Comparison of ENCODE assay signal across 9 cellular contexts in the genomic region with DNA sequence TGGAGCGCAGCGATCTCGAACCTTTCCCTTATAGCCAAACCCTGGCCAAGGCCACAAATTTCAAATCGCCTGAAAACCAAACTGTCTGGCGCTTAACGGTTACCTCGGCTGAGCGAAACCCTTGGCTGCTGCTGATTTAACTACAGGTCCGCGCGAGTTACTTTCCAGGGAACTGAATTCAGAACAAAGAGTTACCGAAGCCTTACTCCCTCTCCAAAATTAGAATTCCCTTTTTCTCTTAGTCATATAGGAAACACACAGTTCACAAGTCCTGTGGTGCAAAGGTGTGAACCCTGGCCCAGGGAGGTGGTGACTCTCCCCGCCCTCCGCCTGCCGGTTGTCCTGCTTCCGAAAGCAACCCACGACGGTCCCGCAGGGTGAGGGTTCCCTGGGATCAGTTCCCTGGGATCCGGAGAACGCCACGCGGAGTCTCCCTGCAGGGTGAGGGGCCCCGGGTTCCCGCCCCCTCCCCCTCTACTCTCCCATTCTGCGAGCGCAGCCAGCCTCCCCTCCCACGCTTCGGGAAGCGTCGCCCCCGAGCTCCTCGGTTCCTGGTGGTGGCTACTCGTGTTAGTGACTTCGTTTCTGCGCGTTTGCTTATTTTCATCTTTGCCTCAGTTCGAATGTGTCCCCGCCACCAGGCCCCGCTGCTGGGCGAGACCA. TPM values are rescaled to one million over a fixed set of nuclear protein-coding genes. Genes with fewer than 3 reads are reported as not detected.
DNase-seq lines count a peak whose midpoint lies in the region; ATAC-seq and TF ChIP-seq lines count a peak whose summit lies in the region.
"Had no signal": no experiment of that assay in that cellular context is flagged by ENCODE, and none has a peak within 500 bp of the region (broad histone marks: within the 10 kb centered on the region; RNA-seq: fewer than 3 reads in every experiment).

No MANE protein-coding gene starts in this region.

- in situ Hi-C loops in transverse colon (cut with MboI; ENCODE audit: low pct_ligation_motif_present in 1 of 4, low pct_unique_long_range_greater_than_20kb in 1 of 4, low sequenced_read_pairs in 3 of 4), result no loop called here

- H3K27me3 ChIP-seq in lower lobe of right lung (ENCODE audit: low read depth) (peaks cover 65% of the 10 kb centered on the region), transverse colon (peaks cover 64% of the 10 kb centered on the region)

- TF ChIP-seq EP300 in transverse colon (IDR thresholded peaks at IDR 0.05; ENCODE audit: low read depth), result no peak

- no peak for TF ChIP-seq POLR2A in transverse colon (IDR thresholded peaks at IDR 0.05)

- H3K36me3 ChIP-seq in lower lobe of right lung (no peaks in the 10 kb centered on the region), transverse colon (no peaks in the 10 kb centered on the region)

- H3K4me3 ChIP-seq in cardiac fibroblast (replicated peaks in 1 of 2; ENCODE audit: low read depth in 2 of 2, low read length in 2 of 2), result peak overlapping the region; percentile 39 to 46
- H3K4me3 ChIP-seq in lower lobe of right lung, result peak overlapping the region; percentile 62
- H3K4me3 ChIP-seq in transverse colon, result peak overlapping the region; percentile 20 to 70 (median 52)

- ATAC-seq in lower lobe of right lung, result peak; percentile 4 to 39
- no peak for ATAC-seq in GM21526 (IDR thresholded peaks at IDR 0.05; ENCODE audit: low FRiP score, unreplicated experiment)

- intact Hi-C loops in lower lobe of right lung (cut with DNase I) (no loop called here), transverse colon (cut with DNase I; ENCODE audit: low total_unique reads) (no loop called here)

- peak; percentile 43 for DNase-seq in NCI-H2196 (lab: John Stamatoyannopoulos, UW; ENCODE audit: unreplicated experiment)
- no peak for DNase-seq in NCI-H2196 treated with DMSO at 0.1 percent for 48 hours (lab: John Stamatoyannopoulos, UW; ENCODE audit: unreplicated experiment)
- DNase-seq in NCI-H1092 treated with DMSO at 0.1 percent for 48 hours (lab: John Stamatoyannopoulos, UW), result peak; percentile 67
- DNase-seq in cardiac fibroblast (ENCODE audit: low read depth in 2 of 2), result peak; percentile 16 to 21
- no peak for DNase-seq in lower lobe of right lung
- DNase-seq in transverse colon, result peak; percentile 39
- no peak for DNase-seq in mucosa of gallbladder (ENCODE audit: low spot score)

- TF ChIP-seq CTCF in cardiac fibroblast (IDR thresholded peaks at IDR 0.05; ENCODE audit: low read depth, low read length), result no peak
- no peak for TF ChIP-seq CTCF in lower lobe of right lung (IDR thresholded peaks at IDR 0.05)
- TF ChIP-seq CTCF in transverse colon (IDR thresholded peaks at IDR 0.05), result no peak

- no peaks in the 10 kb centered on the region for H3K9me3 ChIP-seq in lower lobe of right lung
- H3K9me3 ChIP-seq in transverse colon, result no peaks in the 10 kb centered on the region

- WGBS in transverse colon (ENCODE audit: low coverage in 1 of 2), 2 donors, result 3% methylated on average over 38 of the region's 41 CpGs; no CpG with 5 or more reads in 1 of the 2 donors

- no peak overlapping the region for H3K27ac ChIP-seq in lower lobe of right lung
- H3K27ac ChIP-seq in transverse colon, result no peak overlapping the region

- H3K4me1 ChIP-seq in lower lobe of right lung, result peaks cover 38% of the 10 kb centered on the region
- H3K4me1 ChIP-seq in transverse colon, result peaks cover 15 to 34% (median 30%) of the 10 kb centered on the region in 4 donors

RNA-seq across cellular contexts. Expression of a gene that starts 1.1 kb away (rescaled TPM):
- total RNA-seq in lower lobe of right lung (not detected), transverse colon (not detected), mucosa of gallbladder (not detected)
- total RNA-seq: activated CD8-positive, alpha-beta memory T cell treated with anti-CD3 and anti-CD28 coated beads for 36 hours had no signal

Comparison
In these comparisons a context has a peak if more than half of its experiments do, and no peak if none do; other contexts are left out.
1. DNase-seq: peak in NCI-H2196 (single experiment), NCI-H1092 treated with DMSO at 0.1 percent for 48 hours (single experiment), cardiac fibroblast (2 of 2) and transverse colon (single experiment); none in NCI-H2196 treated with DMSO at 0.1 percent for 48 hours (single experiment), lower lobe of right lung (single experiment) and mucosa of gallbladder (single experiment).
2. Peak in every context shown above with its lines, with median percentiles within 50 percentile points of each other: H3K4me3 ChIP-seq.